ENCODE assay signal across 18 cellular contexts in the genomic region with DNA sequence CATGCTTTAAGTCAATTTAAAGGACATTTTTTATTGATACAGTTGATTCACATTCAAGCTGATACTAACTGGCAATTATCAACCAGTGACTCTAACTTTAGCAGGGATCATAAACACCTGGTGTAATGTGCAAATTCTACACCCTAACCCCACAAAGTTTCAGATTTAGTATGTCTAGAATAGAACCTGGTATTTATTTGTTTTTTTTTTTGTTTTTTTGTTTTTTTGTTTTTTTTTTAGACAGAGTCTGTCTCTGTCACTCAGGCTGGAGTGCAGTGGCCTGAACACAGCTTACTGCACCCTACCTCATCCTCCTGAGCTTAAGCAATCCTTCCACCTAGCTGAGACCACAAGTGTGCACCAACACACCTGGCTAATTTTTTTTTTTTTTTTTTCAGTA.
A peak's percentile ranks its signal among the peaks of the same experiment; 100 is the strongest.
DNase-seq lines count a peak whose midpoint lies in the region; ATAC-seq lines count a peak whose summit lies in the region.
"Had no signal": no experiment of that assay in that cellular context is flagged by ENCODE, and none has a peak within 500 bp of the region (broad histone marks: within the 10 kb centered on the region; RNA-seq: fewer than 3 reads in every experiment).

No MANE protein-coding gene starts in this region.

- no peak overlapping the region for H2BK5ac ChIP-seq in neuronal stem cell (ENCODE audit: low read length)

- H3K27me3 ChIP-seq in neuronal stem cell (ENCODE audit: control insufficient read depth in 3 of 3, insufficient read depth in 3 of 3, low read depth in 1 of 3, low read length in 3 of 3), result peaks cover 0 to 3% (median 0%) of the 10 kb centered on the region in 3 experiments
- H3K27me3 ChIP-seq: heart right ventricle, pancreas had no signal

- H3K23ac ChIP-seq in neuronal stem cell (ENCODE audit: low read depth, low read length, poor library complexity), result no peak overlapping the region

- no peak overlapping the region for H2BK12ac ChIP-seq in neuronal stem cell (ENCODE audit: low read length)

- H2BK15ac ChIP-seq in neuronal stem cell (ENCODE audit: low read length), result no peak overlapping the region

- no peak overlapping the region for H3K9ac ChIP-seq in neuronal stem cell (ENCODE audit: low read depth, low read length, poor library complexity)

- H4K91ac ChIP-seq in neuronal stem cell (ENCODE audit: low read depth, low read length, poor library complexity), result no peak overlapping the region

- H3K14ac ChIP-seq in neuronal stem cell (ENCODE audit: low read length), result no peak overlapping the region

- no peaks in the 10 kb centered on the region for H3K4me1 ChIP-seq in neuronal stem cell (ENCODE audit: control insufficient read depth in 2 of 2, insufficient read depth in 1 of 2, low read depth in 1 of 2, low read length in 2 of 2)
- H3K4me1 ChIP-seq: heart right ventricle, pancreas had no signal

- no peak overlapping the region for H3K4me2 ChIP-seq in neuronal stem cell (ENCODE audit: insufficient read depth, low read length, poor library complexity, severe bottlenecking)

- no peak overlapping the region for H2AK5ac ChIP-seq in neuronal stem cell (ENCODE audit: low read depth, low read length)

- no peak overlapping the region for H3K18ac ChIP-seq in neuronal stem cell (ENCODE audit: low read length)

- H3K4ac ChIP-seq in neuronal stem cell (ENCODE audit: low read length), result no peak overlapping the region

- H2AFZ ChIP-seq in neuronal stem cell (ENCODE audit: low read length), result no peak overlapping the region

- no peak overlapping the region for H4K8ac ChIP-seq in neuronal stem cell (ENCODE audit: low read depth, low read length)

- no peaks in the 10 kb centered on the region for H3K79me1 ChIP-seq in neuronal stem cell (ENCODE audit: low read depth, low read length)

- DNase-seq in NCI-H2081 treated with DMSO at 0.1 percent for 48 hours (lab: John Stamatoyannopoulos, UW), result no peak
- no peak for DNase-seq in neuronal stem cell (ENCODE audit: low spot score)
- no peak for DNase-seq in NCI-H69 (lab: John Stamatoyannopoulos, UW)
- DNase-seq: activated CD8-positive, alpha-beta memory T cell treated with anti-CD3 and anti-CD28 coated beads for 24 hours; activated gamma-delta T cell treated with Interleukin-2 at 50 U/mL for 16 hours; CD8-positive, alpha-beta T cell; HCEC 1CT; heart right ventricle; left colon; NCI-H1694 treated with DMSO at 0.1 percent for 48 hours; pancreas; small intestine; stimulated activated naive CD8-positive, alpha-beta T cell treated with anti-CD3 and anti-CD28 coated beads, Interleukin-15, Interleukin-2, amounts not matched to agents 100 U/mL and 50 U/mL, for 24 hours had no signal

- H3K9me3 ChIP-seq in neuronal stem cell (replicated peaks in 1 of 2; ENCODE audit: control insufficient read depth in 2 of 2, insufficient read depth in 1 of 2, low read depth in 1 of 2, low read length in 2 of 2), result no peaks in the 10 kb centered on the region
- H3K9me3 ChIP-seq: heart right ventricle, pancreas had no signal

- ATAC-seq in GM18508 (IDR thresholded peaks at IDR 0.05; ENCODE audit: insufficient read depth, unreplicated experiment) (peak; percentile 68), GM19438 (IDR thresholded peaks at IDR 0.05; ENCODE audit: low read depth, unreplicated experiment) (peak; percentile 67), HG02678 (IDR thresholded peaks at IDR 0.05; ENCODE audit: unreplicated experiment) (peak; percentile 55), HG03196 (IDR thresholded peaks at IDR 0.05; ENCODE audit: unreplicated experiment) (peak; percentile 57), GM21360 (IDR thresholded peaks at IDR 0.05; ENCODE audit: unreplicated experiment) (no peak)
- ATAC-seq: CD8-positive, alpha-beta T cell; heart right ventricle; left colon; pancreas; stimulated activated naive CD8-positive, alpha-beta T cell treated with anti-CD3 and anti-CD28 coated beads, Interleukin-15, Interleukin-2, amounts not matched to agents 100 U/mL and 50 U/mL, for 24 hours had no signal

- no peak overlapping the region for H3K4me3 ChIP-seq in neuronal stem cell (ENCODE audit: low read length in 2 of 2)
- H3K4me3 ChIP-seq: heart right ventricle, pancreas had no signal

- H3K36me3 ChIP-seq in neuronal stem cell (replicated peaks in 1 of 2; ENCODE audit: control insufficient read depth in 2 of 2, insufficient read depth in 2 of 2, low read length in 2 of 2), result no peaks in the 10 kb centered on the region
- H3K36me3 ChIP-seq: heart right ventricle, pancreas had no signal

- H3K27ac ChIP-seq in neuronal stem cell (replicated peaks; ENCODE audit: low read length), result no peak overlapping the region
- H3K27ac ChIP-seq: heart right ventricle, pancreas had no signal

- H2BK120ac ChIP-seq in neuronal stem cell (ENCODE audit: low read depth, low read length), result no peak overlapping the region
